ENCODE assay signal across 8 cellular contexts in genomic region chr19:289651-290538, GRCh38. TPM values are rescaled to one million over a fixed set of nuclear protein-coding genes. Genes with fewer than 3 reads are reported as not detected.
DNase-seq lines count a peak whose midpoint lies in the region; ATAC-seq and TF ChIP-seq lines count a peak whose summit lies in the region.

No MANE protein-coding gene starts in this region.

- peak; percentile 42 for DNase-seq in D341Med (ENCODE audit: low spot score)
- peak; percentile 77 for DNase-seq in NCI-H2081 treated with DMSO at 0.1 percent for 48 hours (lab: John Stamatoyannopoulos, UW)
- DNase-seq in activated T-cell treated with anti-CD3 and anti-CD28 coated beads, Interleukin-2, amount 50 U/mL, for 1 hour, result peak; percentile 49
- DNase-seq in retina, result peak; percentile 25
- DNase-seq in cerebellar nuclear complex (lab: John Stamatoyannopoulos, UW), result no peak

- WGBS in gastroesophageal sphincter (ENCODE audit: low coverage in 1 of 2), 2 donors, result 51 to 52% methylated on average over 5 to 18 of the region's 29 CpGs

- peaks cover 53% of the 10 kb centered on the region for H3K27me3 ChIP-seq in gastroesophageal sphincter

- peak; percentile 10 for ATAC-seq in gastroesophageal sphincter
- ATAC-seq in HG03439 (IDR thresholded peaks at IDR 0.05; ENCODE audit: unreplicated experiment), result no peak
- no peak for ATAC-seq in GM21390 (IDR thresholded peaks at IDR 0.05; ENCODE audit: unreplicated experiment)

- peak overlapping the region in 3 of 4 donors; percentile 57 to 75 (median 65) for H3K27ac ChIP-seq in gastroesophageal sphincter

- peak overlapping the region in 1 of 2 donors; percentile 48 for H3K4me3 ChIP-seq in gastroesophageal sphincter

- TF ChIP-seq CTCF in gastroesophageal sphincter (IDR thresholded peaks at IDR 0.05), result no peak

- TF ChIP-seq POLR2A in gastroesophageal sphincter (IDR thresholded peaks at IDR 0.05), result no peak

- H3K9me3 ChIP-seq in gastroesophageal sphincter, result no peaks in the 10 kb centered on the region

- H3K4me1 ChIP-seq in gastroesophageal sphincter, result peaks cover 0 to 42% (median 10%) of the 10 kb centered on the region in 3 donors

- TF ChIP-seq EP300 in gastroesophageal sphincter (IDR thresholded peaks at IDR 0.05), result no peak

- no peaks in the 10 kb centered on the region for H3K36me3 ChIP-seq in gastroesophageal sphincter

RNA-seq across cellular contexts. Expression of gene PLPP2, which starts 1.3 kb away (rescaled TPM):
- total RNA-seq in gastroesophageal sphincter, result 10 to 100 TPM in 1 of 4 donors, 1 to 10 TPM in 3; 2.3 to 26.4 (median 3.7) TPM

RNA-seq across cellular contexts. Expression of gene MIER2, which starts 54.7 kb away (rescaled TPM):
- total RNA-seq in gastroesophageal sphincter, result 10 to 100 TPM in 3 of 4 donors, 1 to 10 TPM in 1; 8.3 to 24.0 (median 20.1) TPM

Comparison
In these comparisons a context has a peak if more than half of its experiments do, and no peak if none do; other contexts are left out.
1. DNase-seq: peak in D341Med (single experiment), NCI-H2081 treated with DMSO at 0.1 percent for 48 hours (single experiment), activated T-cell treated with anti-CD3 and anti-CD28 coated beads, Interleukin-2, amount 50 U/mL, for 1 hour (single experiment) and retina (single experiment); none in cerebellar nuclear complex (0 of 2).